ENCODE assay signal across 20 cellular contexts in genomic region chr20:49138431-49138830, GRCh38.
"Had no signal": no experiment of that assay in that cellular context is flagged by ENCODE, and none has a peak within 500 bp of the region (broad histone marks: within the 10 kb centered on the region; RNA-seq: fewer than 3 reads in every experiment).

No MANE protein-coding gene starts in this region.

- DNase-seq: effector CD4-positive, alpha-beta T cell; endodermal cell; erythroblast; foreskin keratinocyte; immature natural killer cell; left ventricle myocardium inferior; lower lobe of right lung; mesenchymal stem cell; midbrain; occipital lobe; pancreas; right cardiac atrium; stimulated activated CD4-positive, alpha-beta T cell treated with anti-CD3 and anti-CD28 coated beads, Interleukin-2, amount 100 ng/mL, for 48 hours; stimulated activated naive CD8-positive, alpha-beta T cell treated with anti-CD3 and anti-CD28 coated beads, Interleukin-15, Interleukin-2, amounts not matched to agents 100 U/mL and 50 U/mL, for 24 hours; thyroid gland had no signal

- ATAC-seq: foreskin keratinocyte; lower lobe of right lung; pancreas; right cardiac atrium; stimulated activated naive CD8-positive, alpha-beta T cell treated with anti-CD3 and anti-CD28 coated beads, Interleukin-15, Interleukin-2, amounts not matched to agents 100 U/mL and 50 U/mL, for 24 hours had no signal

- H3K4me1 ChIP-seq: foreskin keratinocyte, pancreas, suprapubic skin had no signal

- H3K4me3 Mint-ChIP-seq: endodermal cell, immature natural killer cell, nephron, type B pancreatic cell had no signal

- H3K27ac Mint-ChIP-seq: endodermal cell, nephron, type B pancreatic cell had no signal

- H3K4me1 Mint-ChIP-seq: nephron had no signal

- H3K27me3 Mint-ChIP-seq: progenitor cell of endocrine pancreas, type B pancreatic cell had no signal

- H3K27ac ChIP-seq: foreskin keratinocyte, left ventricle myocardium inferior, lower lobe of right lung, pancreas, suprapubic skin, thyroid gland had no signal

- H3K27me3 ChIP-seq: foreskin keratinocyte, pancreas, suprapubic skin, thyroid gland had no signal

- H3K4me3 ChIP-seq: left ventricle myocardium inferior, lower lobe of right lung, pancreas, smooth muscle cell, suprapubic skin, thyroid gland had no signal

- H3K9me3 Mint-ChIP-seq: endodermal cell, immature natural killer cell, nephron, type B pancreatic cell had no signal

- H3K9me3 ChIP-seq: left ventricle myocardium inferior, lower lobe of right lung, pancreas, suprapubic skin, thyroid gland had no signal
